In the genomic region with DNA sequence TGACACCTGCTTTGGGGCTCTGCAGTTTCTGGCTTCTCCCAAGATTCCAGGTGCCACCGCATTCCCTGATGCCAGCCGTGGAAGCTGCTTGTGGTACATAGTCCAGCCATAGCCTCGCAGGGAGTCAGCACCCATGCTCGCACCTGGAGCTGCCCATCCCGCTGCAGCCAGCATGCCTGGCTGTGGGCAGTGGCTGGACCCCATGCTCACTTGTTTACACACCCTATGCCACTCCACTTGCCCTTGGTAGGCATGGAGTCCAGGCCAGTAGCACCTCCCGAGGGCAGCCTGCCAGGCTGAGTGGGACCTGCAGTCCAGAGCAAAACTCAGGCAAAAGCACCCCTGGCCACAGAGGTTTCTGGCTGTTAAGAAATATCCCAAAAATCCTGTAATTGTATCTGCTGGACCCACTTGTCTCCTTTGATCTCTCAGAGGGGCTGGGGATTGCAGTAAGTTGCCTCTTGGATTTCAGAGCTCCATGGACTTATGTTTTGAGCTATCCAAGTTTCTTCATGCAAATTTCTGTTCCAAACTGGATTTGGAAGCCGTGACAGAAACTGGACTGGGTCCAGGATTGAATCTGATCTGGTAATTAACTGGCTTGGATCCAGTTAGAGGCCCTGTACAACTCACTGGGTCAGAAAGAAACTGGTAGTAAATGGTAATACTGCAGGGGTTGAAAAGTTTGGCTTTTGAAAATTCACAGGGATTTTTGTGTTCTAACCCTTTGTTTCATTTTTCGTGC, we compare ENCODE assay signal across 25 cellular contexts.
DNase-seq lines count a peak whose midpoint lies in the region; ATAC-seq and TF ChIP-seq lines count a peak whose summit lies in the region.
"Had no signal": no experiment of that assay in that cellular context is flagged by ENCODE, and none has a peak within 500 bp of the region (broad histone marks: within the 10 kb centered on the region; RNA-seq: fewer than 3 reads in every experiment).

No MANE protein-coding gene starts in this region.

- peaks cover 4% of the 10 kb centered on the region for H3K36me3 Mint-ChIP-seq in activated naive CD4-positive, alpha-beta T cell treated with anti-CD3 and anti-CD28 coated beads for 36 hours (ENCODE audit: low read depth)

- H3K4me3 ChIP-seq in fibroblast of mammary gland (ENCODE audit: control insufficient read depth, low read depth, low read length) (no peak overlapping the region), upper lobe of right lung (no peak overlapping the region)
- H3K4me3 ChIP-seq: esophagus muscularis mucosa, smooth muscle cell had no signal

- no peaks in the 10 kb centered on the region for H3K36me3 ChIP-seq in upper lobe of right lung
- H3K36me3 ChIP-seq: BE2C, esophagus muscularis mucosa had no signal

- H3K4me1 Mint-ChIP-seq in activated naive CD4-positive, alpha-beta T cell treated with anti-CD3 and anti-CD28 coated beads for 36 hours (ENCODE audit: low read depth): no peaks in the 10 kb centered on the region
- H3K4me1 Mint-ChIP-seq: activated CD8-positive, alpha-beta memory T cell treated with anti-CD3 and anti-CD28 coated beads, Interleukin-2, amount 10 ng/mL, durations not matched to agents 7 days and 5 days; memory B cell; stimulated activated naive B cell treated with anti-CD40 and anti-IgM and Interleukin-4, amounts not matched to agents 10 μg/mL and 1 μg/mL and 100 μg/mL, for 72 hours had no signal

- peaks cover 4% of the 10 kb centered on the region for H3K27me3 Mint-ChIP-seq in activated naive CD4-positive, alpha-beta T cell treated with anti-CD3 and anti-CD28 coated beads for 36 hours (ENCODE audit: low read depth)
- H3K27me3 Mint-ChIP-seq: activated CD8-positive, alpha-beta memory T cell treated with anti-CD3 and anti-CD28 coated beads, Interleukin-2, amount 10 ng/mL, durations not matched to agents 7 days and 5 days; activated naive CD8-positive, alpha-beta T cell had no signal

- H3K4me1 ChIP-seq in upper lobe of right lung: no peaks in the 10 kb centered on the region
- H3K4me1 ChIP-seq: BE2C had no signal

- CTCF ChIA-PET in activated naive CD4-positive, alpha-beta T cell treated with anti-CD3 and anti-CD28 coated beads for 36 hours (lab: Charles Lee): no interaction called here

- intact Hi-C loops in upper lobe of right lung (cut with DNase I) (no loop called here), Right ventricle myocardium superior (cut with DNase I) (no loop called here)
- intact Hi-C loops in activated naive CD4-positive, alpha-beta T cell treated with anti-CD3 and anti-CD28 coated beads for 36 hours (cut with micrococcal nuclease): no loop called here

- no peaks in the 10 kb centered on the region for H3K27me3 ChIP-seq in upper lobe of right lung
- H3K27me3 ChIP-seq: BE2C, esophagus muscularis mucosa had no signal

- H3K27ac Mint-ChIP-seq in activated naive CD4-positive, alpha-beta T cell treated with anti-CD3 and anti-CD28 coated beads for 36 hours: no peak overlapping the region
- H3K27ac Mint-ChIP-seq: activated CD8-positive, alpha-beta memory T cell treated with anti-CD3 and anti-CD28 coated beads, Interleukin-2, amount 10 ng/mL, durations not matched to agents 7 days and 5 days; activated naive CD8-positive, alpha-beta T cell; activated T-helper 1 cell treated with anti-CD3 and anti-CD28 coated beads, Interleukin-12 subunit alpha, Interleukin-12 subunit beta, Interleukin-2, Interleukin-4 antibody, amounts not matched to agents 30 ng/mL and 10 ng/mL and 1 ng/mL, durations not matched to agents 14 hours and 24 hours and 36 hours; memory B cell; stimulated activated naive B cell treated with anti-CD40 and anti-IgM and Interleukin-4, amounts not matched to agents 10 μg/mL and 1 μg/mL and 100 μg/mL, for 72 hours; T-helper 1 cell treated with Interleukin-12 subunit alpha and Interleukin-12 subunit beta and Interleukin-4 antibody, amounts not matched to agents 30 μg/mL and 1 μg/mL, for 36 hours had no signal

- H3K9me3 Mint-ChIP-seq in activated naive CD4-positive, alpha-beta T cell treated with anti-CD3 and anti-CD28 coated beads for 36 hours: peaks cover 9% of the 10 kb centered on the region

- H3K4me3 Mint-ChIP-seq in activated naive CD4-positive, alpha-beta T cell treated with anti-CD3 and anti-CD28 coated beads for 36 hours: no peak overlapping the region
- H3K4me3 Mint-ChIP-seq: activated CD8-positive, alpha-beta memory T cell treated with anti-CD3 and anti-CD28 coated beads, Interleukin-2, amount 10 ng/mL, durations not matched to agents 7 days and 5 days; activated naive CD8-positive, alpha-beta T cell; activated T-helper 1 cell treated with anti-CD3 and anti-CD28 coated beads, Interleukin-12 subunit alpha, Interleukin-12 subunit beta, Interleukin-2, Interleukin-4 antibody, amounts not matched to agents 30 ng/mL and 10 ng/mL and 1 ng/mL, durations not matched to agents 14 hours and 24 hours and 36 hours; memory B cell; stimulated activated naive B cell treated with anti-CD40 and anti-IgM and Interleukin-4, amounts not matched to agents 10 μg/mL and 1 μg/mL and 100 μg/mL, for 72 hours; T-helper 1 cell treated with Interleukin-12 subunit alpha and Interleukin-12 subunit beta and Interleukin-4 antibody, amounts not matched to agents 30 μg/mL and 1 μg/mL, for 36 hours had no signal

- TF ChIP-seq CTCF in fibroblast of mammary gland (conservative IDR thresholded peaks at IDR 0.05; ENCODE audit: control insufficient read depth, insufficient read depth, low read depth, low read length) (no peak), upper lobe of right lung (IDR thresholded peaks at IDR 0.05) (no peak)

- DNase-seq in NCI-H1092 treated with DMSO at 0.1 percent for 48 hours (lab: John Stamatoyannopoulos, UW) (peak; percentile 5), NCI-H1092 (lab: John Stamatoyannopoulos, UW) (no peak), RPMI7951 (ENCODE audit: low read depth) (peak; percentile 19), fibroblast of mammary gland (ENCODE audit: low read depth) (peak; percentile 33), upper lobe of right lung (peak; percentile 46), Right ventricle myocardium superior (no peak)
- DNase-seq in activated naive CD4-positive, alpha-beta T cell treated with anti-CD3 and anti-CD28 coated beads for 36 hours: no peak
- DNase-seq: activated CD4-positive, alpha-beta T cell treated with anti-CD3 and anti-CD28 coated beads for 48 hours; activated CD8-positive, alpha-beta memory T cell treated with anti-CD3 and anti-CD28 coated beads, Interleukin-2, amount 10 ng/mL, durations not matched to agents 7 days and 5 days; BE2C; effector memory CD4-positive, alpha-beta T cell; glutamatergic neuron; MM.1S; NCI-H146; NCI-H345; nucleus accumbens; stimulated activated naive B cell treated with anti-CD40 and anti-IgM and Interleukin-4, amounts not matched to agents 10 μg/mL and 1 μg/mL and 100 μg/mL, for 72 hours had no signal

- no peak overlapping the region for H3K27ac ChIP-seq in upper lobe of right lung
- H3K27ac ChIP-seq: esophagus muscularis mucosa, HL-60 had no signal

- peaks cover 13% of the 10 kb centered on the region for H3K9me3 ChIP-seq in upper lobe of right lung

- ATAC-seq in upper lobe of right lung (peak; percentile 23), GM21447 (IDR thresholded peaks at IDR 0.05; ENCODE audit: unreplicated experiment) (no peak), Right ventricle myocardium superior (ENCODE audit: poor library complexity) (no peak)
- ATAC-seq: activated CD8-positive, alpha-beta memory T cell treated with anti-CD3 and anti-CD28 coated beads, Interleukin-2, amount 10 ng/mL, durations not matched to agents 7 days and 5 days; stimulated activated naive B cell treated with anti-CD40 and anti-IgM and Interleukin-4, amounts not matched to agents 10 μg/mL and 1 μg/mL and 100 μg/mL, for 72 hours had no signal

Comparison
In these comparisons a context has a peak if more than half of its experiments do, and no peak if none do; other contexts are left out.
1. DNase-seq: peak in NCI-H1092 treated with DMSO at 0.1 percent for 48 hours (single experiment), RPMI7951 (single experiment), fibroblast of mammary gland (single experiment) and upper lobe of right lung (single experiment); none in NCI-H1092 (single experiment), Right ventricle myocardium superior (single experiment) and activated naive CD4-positive, alpha-beta T cell treated with anti-CD3 and anti-CD28 coated beads for 36 hours (single experiment).